In the genomic region with DNA sequence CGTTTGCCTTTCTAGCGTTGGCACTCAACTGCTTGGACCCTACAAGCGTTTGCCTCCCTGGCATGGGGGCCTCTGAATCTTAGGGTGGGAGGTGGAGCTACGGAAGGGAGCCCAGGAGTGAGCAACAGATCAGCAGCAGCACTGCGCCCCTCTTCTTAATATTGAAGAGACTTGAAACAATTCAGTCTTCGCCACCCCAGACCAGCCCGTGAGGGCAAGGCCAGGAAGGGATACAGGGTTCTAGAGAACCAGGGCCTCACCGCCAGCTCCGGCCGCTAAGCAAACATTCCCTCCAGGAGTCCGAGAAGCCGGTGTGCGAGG, we compare ENCODE assay signal across 9 cellular contexts. TPM values are rescaled to one million over a fixed set of nuclear protein-coding genes. Genes with fewer than 3 reads are reported as not detected.
DNase-seq lines count a peak whose midpoint lies in the region; ATAC-seq, FAIRE-seq and TF ChIP-seq lines count a peak whose summit lies in the region.
"Had no signal": no experiment of that assay in that cellular context is flagged by ENCODE, and none has a peak within 500 bp of the region (broad histone marks: within the 10 kb centered on the region; RNA-seq: fewer than 3 reads in every experiment).

No MANE protein-coding gene starts in this region.

- H3F3A ChIP-seq in GM23338 (replicated peaks; ENCODE audit: low read depth), result 0 out of 2 replicates have a peak, but pooled peaks cover 9% of the 10 kb centered on the region

- no peaks in the 10 kb centered on the region; the same call in 1 of the 2 replicates for H4K20me1 ChIP-seq in GM23338 (replicated peaks; ENCODE audit: insufficient read depth)

- no peaks in the 10 kb centered on the region for H3K9me2 ChIP-seq in GM23338 (ENCODE audit: insufficient read depth)

- peak overlapping the region; percentile 83 for H3K4me3 Mint-ChIP-seq in GM23338
- peak overlapping the region; percentile 34 for H3K4me3 Mint-ChIP-seq in activated naive CD8-positive, alpha-beta T cell treated with anti-CD3 and anti-CD28 coated beads for 36 hours
- peak overlapping the region; percentile 45 to 67 (median 58) for H3K4me3 Mint-ChIP-seq in immature natural killer cell
- H3K4me3 Mint-ChIP-seq in stimulated activated effector memory CD8-positive, alpha-beta T cell treated with anti-CD3 and anti-CD28 coated beads, Interleukin-12 subunit alpha, Interleukin-12 subunit beta, amount 100 ng/mL, for 72 hours, result peak overlapping the region; percentile 64

- no peak for TF ChIP-seq CTCF in GM23338 (conservative IDR thresholded peaks at IDR 0.05; ENCODE audit: low read depth in 2 of 2)

- H3K36me3 ChIP-seq in GM23338 (ENCODE audit: insufficient read depth), result no peaks in the 10 kb centered on the region

- H3K4me1 Mint-ChIP-seq in GM23338 (peaks cover 44% of the 10 kb centered on the region), immature natural killer cell (peaks cover 14 to 16% of the 10 kb centered on the region in 2 donors)
- peaks cover 7% of the 10 kb centered on the region for H3K4me1 Mint-ChIP-seq in activated naive CD8-positive, alpha-beta T cell treated with anti-CD3 and anti-CD28 coated beads for 36 hours
- peaks cover 16% of the 10 kb centered on the region for H3K4me1 Mint-ChIP-seq in stimulated activated effector memory CD8-positive, alpha-beta T cell treated with anti-CD3 and anti-CD28 coated beads, Interleukin-12 subunit alpha, Interleukin-12 subunit beta, amount 100 ng/mL, for 72 hours

- peak overlapping the region; percentile 95 for H3K4me2 ChIP-seq in GM23338

- H3K27me3 ChIP-seq in GM23338 (ENCODE audit: insufficient read depth), result peaks cover 44% of the 10 kb centered on the region

- H3K27ac ChIP-seq in GM23338 (ENCODE audit: low read depth), result peak overlapping the region; percentile 84

- H3K27ac Mint-ChIP-seq in GM23338, result no peak overlapping the region
- H3K27ac Mint-ChIP-seq in activated naive CD8-positive, alpha-beta T cell treated with anti-CD3 and anti-CD28 coated beads for 36 hours, result no peak overlapping the region
- H3K27ac Mint-ChIP-seq in immature natural killer cell, result no peak overlapping the region
- H3K27ac Mint-ChIP-seq in stimulated activated effector memory CD8-positive, alpha-beta T cell treated with anti-CD3 and anti-CD28 coated beads, Interleukin-12 subunit alpha, Interleukin-12 subunit beta, amount 100 ng/mL, for 72 hours, result no peak overlapping the region

- ATAC-seq in GM23338 (no peak), HG02571 (IDR thresholded peaks at IDR 0.05; ENCODE audit: unreplicated experiment) (no peak), HG03439 (IDR thresholded peaks at IDR 0.05; ENCODE audit: unreplicated experiment) (no peak)
- no peak for ATAC-seq in stimulated activated effector memory CD8-positive, alpha-beta T cell treated with anti-CD3 and anti-CD28 coated beads, Interleukin-12 subunit alpha, Interleukin-12 subunit beta, amount 100 ng/mL, for 72 hours

- DNase-seq in GM23338 (ENCODE audit: low spot score) (no peak), immature natural killer cell (no peak), HCEC 1CT (no peak), HTR-8/SVneo (ENCODE audit: insufficient read length, low spot score) (no peak)
- no peak for DNase-seq in activated naive CD8-positive, alpha-beta T cell treated with anti-CD3 and anti-CD28 coated beads for 36 hours
- DNase-seq in stimulated activated effector memory CD8-positive, alpha-beta T cell treated with anti-CD3 and anti-CD28 coated beads, Interleukin-12 subunit alpha, Interleukin-12 subunit beta, amount 100 ng/mL, for 72 hours (ENCODE audit: low spot score in 2 of 2), result no peak

- peaks cover 31% of the 10 kb centered on the region for H3K4me1 ChIP-seq in GM23338 (ENCODE audit: insufficient read depth)

- H3K36me3 Mint-ChIP-seq in GM23338 (ENCODE audit: low read depth) (no peaks in the 10 kb centered on the region; the same call in 2 of the 3 replicates), immature natural killer cell (no peaks in the 10 kb centered on the region)
- H3K36me3 Mint-ChIP-seq in activated naive CD8-positive, alpha-beta T cell treated with anti-CD3 and anti-CD28 coated beads for 36 hours, result no peaks in the 10 kb centered on the region
- no peaks in the 10 kb centered on the region for H3K36me3 Mint-ChIP-seq in stimulated activated effector memory CD8-positive, alpha-beta T cell treated with anti-CD3 and anti-CD28 coated beads, Interleukin-12 subunit alpha, Interleukin-12 subunit beta, amount 100 ng/mL, for 72 hours

- no peak for FAIRE-seq in HTR-8/SVneo (lab: Jason Lieb, UNC)
- FAIRE-seq: endometrium had no signal

- H3K9me3 Mint-ChIP-seq in GM23338, result no peaks in the 10 kb centered on the region
- H3K9me3 Mint-ChIP-seq in activated naive CD8-positive, alpha-beta T cell treated with anti-CD3 and anti-CD28 coated beads for 36 hours, result no peaks in the 10 kb centered on the region
- H3K9me3 Mint-ChIP-seq in immature natural killer cell, result peaks cover 0 to 2% (median 0%) of the 10 kb centered on the region in 6 donors
- H3K9me3 Mint-ChIP-seq in stimulated activated effector memory CD8-positive, alpha-beta T cell treated with anti-CD3 and anti-CD28 coated beads, Interleukin-12 subunit alpha, Interleukin-12 subunit beta, amount 100 ng/mL, for 72 hours, result no peaks in the 10 kb centered on the region

- H3K27me3 Mint-ChIP-seq in GM23338 (ENCODE audit: insufficient read depth, low read depth, poor library complexity), result peaks cover 46% of the 10 kb centered on the region
- H3K27me3 Mint-ChIP-seq in activated naive CD8-positive, alpha-beta T cell treated with anti-CD3 and anti-CD28 coated beads for 36 hours, result peaks cover 56% of the 10 kb centered on the region
- H3K27me3 Mint-ChIP-seq in immature natural killer cell (ENCODE audit: low read depth in 3 of 3), result peaks cover 15 to 23% (median 19%) of the 10 kb centered on the region in 3 donors

- peak overlapping the region; percentile 87 for H3K4me3 ChIP-seq in GM23338

- H3K79me2 ChIP-seq in GM23338 (replicated peaks; ENCODE audit: insufficient read depth), result no peaks in the 10 kb centered on the region; the same call in none of the 2 replicates

- H2AFZ ChIP-seq in GM23338, result peak overlapping the region; percentile 93

TF ChIP-seq in GM23338, 12 proteins besides CTCF, POLR2A, EP300 and RAD21 (continues in another document):
- TF ChIP-seq, protein P1, sequence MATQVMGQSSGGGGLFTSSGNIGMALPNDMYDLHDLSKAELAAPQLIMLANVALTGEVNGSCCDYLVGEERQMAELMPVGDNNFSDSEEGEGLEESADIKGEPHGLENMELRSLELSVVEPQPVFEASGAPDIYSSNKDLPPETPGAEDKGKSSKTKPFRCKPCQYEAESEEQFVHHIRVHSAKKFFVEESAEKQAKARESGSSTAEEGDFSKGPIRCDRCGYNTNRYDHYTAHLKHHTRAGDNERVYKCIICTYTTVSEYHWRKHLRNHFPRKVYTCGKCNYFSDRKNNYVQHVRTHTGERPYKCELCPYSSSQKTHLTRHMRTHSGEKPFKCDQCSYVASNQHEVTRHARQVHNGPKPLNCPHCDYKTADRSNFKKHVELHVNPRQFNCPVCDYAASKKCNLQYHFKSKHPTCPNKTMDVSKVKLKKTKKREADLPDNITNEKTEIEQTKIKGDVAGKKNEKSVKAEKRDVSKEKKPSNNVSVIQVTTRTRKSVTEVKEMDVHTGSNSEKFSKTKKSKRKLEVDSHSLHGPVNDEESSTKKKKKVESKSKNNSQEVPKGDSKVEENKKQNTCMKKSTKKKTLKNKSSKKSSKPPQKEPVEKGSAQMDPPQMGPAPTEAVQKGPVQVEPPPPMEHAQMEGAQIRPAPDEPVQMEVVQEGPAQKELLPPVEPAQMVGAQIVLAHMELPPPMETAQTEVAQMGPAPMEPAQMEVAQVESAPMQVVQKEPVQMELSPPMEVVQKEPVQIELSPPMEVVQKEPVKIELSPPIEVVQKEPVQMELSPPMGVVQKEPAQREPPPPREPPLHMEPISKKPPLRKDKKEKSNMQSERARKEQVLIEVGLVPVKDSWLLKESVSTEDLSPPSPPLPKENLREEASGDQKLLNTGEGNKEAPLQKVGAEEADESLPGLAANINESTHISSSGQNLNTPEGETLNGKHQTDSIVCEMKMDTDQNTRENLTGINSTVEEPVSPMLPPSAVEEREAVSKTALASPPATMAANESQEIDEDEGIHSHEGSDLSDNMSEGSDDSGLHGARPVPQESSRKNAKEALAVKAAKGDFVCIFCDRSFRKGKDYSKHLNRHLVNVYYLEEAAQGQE (IDR thresholded peaks at IDR 0.05; ENCODE audit: unreplicated experiment), result no peak
- TF ChIP-seq ZNF331 (CRISPR knock-in tag; IDR thresholded peaks at IDR 0.05; ENCODE audit: low read depth), result no peak
- no peak for TF ChIP-seq ZNF114 (CRISPR knock-in tag; IDR thresholded peaks at IDR 0.05)

RNA-seq across cellular contexts. Expression of a gene that starts 1.5 kb away (rescaled TPM):
- total RNA-seq in GM23338 (2014; rRNA removed; shearing (Covaris generic)), result 20.7 and 22.4 TPM in 2 replicates
- 8.9 and 9.0 TPM in 2 replicates for polyA plus RNA-seq in GM23338 (2016; fragmentation: Nextera tagmentation; extraction: Ambion mirVana)
- 1 to 10 TPM in 1 of 2 experiments, under 1 TPM in 1; 0.66 to 2.1 TPM for total RNA-seq in activated naive CD8-positive, alpha-beta T cell treated with anti-CD3 and anti-CD28 coated beads for 36 hours
- 1 to 10 TPM in 1 of 3 donors, under 1 TPM in 1, not detected in 1; 0.89 to 3.2 TPM for polyA plus RNA-seq in immature natural killer cell

RNA-seq across cellular contexts. Expression of a gene that starts 36.1 kb away (rescaled TPM):
- total RNA-seq in GM23338 (2014; rRNA removed; shearing (Covaris generic)), result 0.45 and 0.70 TPM in 2 replicates
- polyA plus RNA-seq in GM23338 (2016; fragmentation: Nextera tagmentation; extraction: Ambion mirVana) (0.37 and 0.54 TPM in 2 replicates), immature natural killer cell (100 to 1,000 TPM; 357 to 514 (median 505) TPM)
- total RNA-seq in activated naive CD8-positive, alpha-beta T cell treated with anti-CD3 and anti-CD28 coated beads for 36 hours, result 1 to 10 TPM; 4.4 to 5.6 TPM
